ENCODE assay signal across 8 cellular contexts in the genomic region with DNA sequence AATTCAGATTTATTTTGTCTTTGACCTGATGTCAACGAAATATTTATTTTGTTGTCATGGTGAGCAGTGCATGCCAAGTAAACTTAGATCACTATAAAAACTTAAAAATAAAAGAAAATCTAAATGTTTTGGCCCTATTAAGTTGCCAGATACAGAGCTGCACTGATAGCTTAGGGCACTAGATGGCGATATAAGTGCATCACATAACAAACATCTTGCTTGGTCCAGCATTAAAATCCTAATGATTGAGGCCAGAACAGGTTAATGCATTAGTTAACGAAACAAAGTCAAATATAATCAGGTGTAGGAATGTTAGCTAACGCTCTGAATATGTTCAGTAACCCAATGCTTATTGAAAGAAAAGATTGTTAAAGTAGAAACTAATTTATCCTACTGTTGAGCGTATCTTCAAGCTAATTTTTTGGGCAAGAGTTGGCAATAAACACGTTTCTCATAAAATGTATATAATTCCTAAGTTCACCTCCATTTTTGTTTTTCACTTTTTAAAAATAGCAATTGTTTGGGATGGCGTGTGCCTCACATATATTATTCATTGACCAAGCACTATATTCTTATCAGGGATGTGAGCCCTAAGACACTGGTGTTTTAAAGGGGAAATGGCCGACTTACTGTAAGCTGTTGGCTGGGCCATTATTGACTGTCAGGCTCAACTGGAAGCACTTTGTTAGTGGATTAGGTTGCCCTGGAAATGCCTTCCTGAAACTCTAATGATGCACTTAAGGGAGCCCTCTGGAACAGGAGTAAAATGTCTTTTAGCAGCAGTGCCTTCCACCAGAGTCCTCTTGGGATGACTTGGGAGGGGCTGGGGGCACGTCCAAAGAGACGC. TPM values are rescaled to one million over a fixed set of nuclear protein-coding genes. Genes with fewer than 3 reads are reported as not detected.
A peak's percentile ranks its signal among the peaks of the same experiment; 100 is the strongest.
DNase-seq lines count a peak whose midpoint lies in the region; ATAC-seq and TF ChIP-seq lines count a peak whose summit lies in the region.

No MANE protein-coding gene starts in this region.

- no peaks in the 10 kb centered on the region for H3K36me3 Mint-ChIP-seq in brain

- no peaks in the 10 kb centered on the region for H3K9me3 Mint-ChIP-seq in brain

- DNase-seq in NCI-H2107 treated with DMSO at 0.1 percent for 48 hours (lab: John Stamatoyannopoulos, UW; ENCODE audit: unreplicated experiment) (peak; percentile 70), NCI-H2107 (lab: John Stamatoyannopoulos, UW) (no peak), HS-5 (ENCODE audit: low read depth) (peak; percentile 62), OCI-M1 (lab: John Stamatoyannopoulos, UW) (peak; percentile 75), inferior parietal cortex (ENCODE audit: extremely low spot score) (peak; percentile 85)
- DNase-seq in stimulated activated naive CD8-positive, alpha-beta T cell treated with anti-CD3 and anti-CD28 coated beads, Interleukin-15, Interleukin-2, amounts not matched to agents 100 U/mL and 50 U/mL, for 24 hours, result peak; percentile 25

- TF ChIP-seq CTCF in brain (conservative IDR thresholded peaks at IDR 0.05), result peak; percentile 89 to 93

- H3K4me1 Mint-ChIP-seq in brain, result peaks cover 61% of the 10 kb centered on the region

- H3K4me3 Mint-ChIP-seq in brain, result peak overlapping the region; percentile 84 to 91 (median 88)

- ATAC-seq in GM21381 (IDR thresholded peaks at IDR 0.05; ENCODE audit: unreplicated experiment), result peak; percentile 71
- no peak for ATAC-seq in stimulated activated naive CD8-positive, alpha-beta T cell treated with anti-CD3 and anti-CD28 coated beads, Interleukin-15, Interleukin-2, amounts not matched to agents 100 U/mL and 50 U/mL, for 24 hours

- peaks cover 11% of the 10 kb centered on the region for H3K27me3 Mint-ChIP-seq in brain

- peak overlapping the region in 4 of 5 experiments; percentile 45 to 87 (median 68) for H3K27ac Mint-ChIP-seq in brain

RNA-seq across cellular contexts. Expression of gene KCTD16, which starts 33.3 kb away (rescaled TPM):
- polyA plus RNA-seq in brain (ENCODE audit: insufficient read depth, low read depth, low replicate concordance), result 4.0 TPM

RNA-seq across cellular contexts. Expression of gene YIPF5, which starts 33.5 kb away (rescaled TPM):
- polyA plus RNA-seq in brain (ENCODE audit: insufficient read depth, low read depth, low replicate concordance), result 27.0 TPM
